8 cellular contexts compared by ENCODE assay signal in genomic region chr12:68331500-68331868, GRCh38. TPM values are rescaled to one million over a fixed set of nuclear protein-coding genes. Genes with fewer than 3 reads are reported as not detected.
DNase-seq lines count a peak whose midpoint lies in the region; ATAC-seq and TF ChIP-seq lines count a peak whose summit lies in the region.

No MANE protein-coding gene starts in this region.

- WGBS in right lobe of liver (ENCODE audit: insufficient coverage, low coverage, low lambda C conversion rate, missing lambda C conversion rate), result 22% methylated on average over 9 of the region's 9 CpGs
- WGBS in transverse colon (ENCODE audit: low coverage in 1 of 2), 2 donors, result 19 to 25% methylated on average over 5 to 9 of the region's 9 CpGs

- ATAC-seq in right lobe of liver, result no peak

- H3K4me3 ChIP-seq in right lobe of liver (peak overlapping the region; percentile 86 to 88 (median 88)), transverse colon (peak overlapping the region; percentile 60 to 95 (median 70))

- in situ Hi-C loops in transverse colon (cut with MboI; ENCODE audit: low pct_ligation_motif_present in 1 of 4, low pct_unique_long_range_greater_than_20kb in 1 of 4, low sequenced_read_pairs in 3 of 4), result loop anchor here in 1 of 4 donors (25.0 kb wide), 1 partner anchor 356 kb away; the partner anchor contains the start of gene NUP107

- peak; percentile 31 for DNase-seq in activated naive CD4-positive, alpha-beta T cell treated with anti-CD3 and anti-CD28 coated beads, Interleukin-2, amount 10 ng/mL, durations not matched to agents 7 days and 5 days
- no peak for DNase-seq in activated naive CD4-positive, alpha-beta T cell treated with anti-CD3 and anti-CD28 coated beads, Interleukin-2, amount 50 U/mL, for 16 hours
- peak; percentile 10 for DNase-seq in activated naive CD8-positive, alpha-beta T cell treated with anti-CD3 and anti-CD28 coated beads for 36 hours
- DNase-seq in right lobe of liver (no peak), transverse colon (no peak), germinal center (ENCODE audit: low spot score) (no peak), COLO829 (ENCODE audit: low spot score) (no peak), GM10248 (ENCODE audit: extremely low spot score) (no peak)

- TF ChIP-seq POLR2A in right lobe of liver (IDR thresholded peaks at IDR 0.05) (no peak), transverse colon (IDR thresholded peaks at IDR 0.05) (no peak)

- intact Hi-C loops in right lobe of liver (cut with DNase I), result no loop called here
- intact Hi-C loops in transverse colon (cut with DNase I; ENCODE audit: low total_unique reads), result no loop called here

- H3K9me3 Mint-ChIP-seq in activated naive CD4-positive, alpha-beta T cell treated with anti-CD3 and anti-CD28 coated beads, Interleukin-2, amount 10 ng/mL, durations not matched to agents 7 days and 5 days, result no peaks in the 10 kb centered on the region
- no peaks in the 10 kb centered on the region for H3K9me3 Mint-ChIP-seq in activated naive CD8-positive, alpha-beta T cell treated with anti-CD3 and anti-CD28 coated beads for 36 hours

- H3K27me3 ChIP-seq in right lobe of liver (no peaks in the 10 kb centered on the region), transverse colon (no peaks in the 10 kb centered on the region)

- H3K27me3 Mint-ChIP-seq in activated naive CD4-positive, alpha-beta T cell treated with anti-CD3 and anti-CD28 coated beads, Interleukin-2, amount 10 ng/mL, durations not matched to agents 7 days and 5 days, result peaks cover 6% of the 10 kb centered on the region
- no peaks in the 10 kb centered on the region for H3K27me3 Mint-ChIP-seq in activated naive CD8-positive, alpha-beta T cell treated with anti-CD3 and anti-CD28 coated beads for 36 hours

- H3K27ac ChIP-seq in right lobe of liver (no peak overlapping the region), transverse colon (peak overlapping the region; percentile 79 to 89 (median 80))

- peak overlapping the region; percentile 82 for H3K27ac Mint-ChIP-seq in activated naive CD4-positive, alpha-beta T cell treated with anti-CD3 and anti-CD28 coated beads, Interleukin-2, amount 10 ng/mL, durations not matched to agents 7 days and 5 days
- H3K27ac Mint-ChIP-seq in activated naive CD8-positive, alpha-beta T cell treated with anti-CD3 and anti-CD28 coated beads for 36 hours, result peak overlapping the region; percentile 73

- H3K9me3 ChIP-seq in right lobe of liver, result no peaks in the 10 kb centered on the region
- H3K9me3 ChIP-seq in transverse colon, result no peaks in the 10 kb centered on the region

- H3K36me3 ChIP-seq in right lobe of liver, result no peaks in the 10 kb centered on the region
- H3K36me3 ChIP-seq in transverse colon, result peaks cover 0 to 2% (median 0%) of the 10 kb centered on the region in 4 donors

- peak overlapping the region; percentile 82 for H3K4me3 Mint-ChIP-seq in activated naive CD4-positive, alpha-beta T cell treated with anti-CD3 and anti-CD28 coated beads, Interleukin-2, amount 10 ng/mL, durations not matched to agents 7 days and 5 days
- peak overlapping the region; percentile 89 for H3K4me3 Mint-ChIP-seq in activated naive CD8-positive, alpha-beta T cell treated with anti-CD3 and anti-CD28 coated beads for 36 hours

- CTCF ChIA-PET in activated naive CD4-positive, alpha-beta T cell treated with anti-CD3 and anti-CD28 coated beads, Interleukin-2, amount 10 ng/mL, durations not matched to agents 7 days and 5 days (lab: Charles Lee), result interaction anchor here (0.8 to 1.6 kb wide), 7 partner anchors 8 to 291 kb away, joined by 3 to 5 read pairs (median 3); no protein-coding TSS in a partner anchor
- CTCF ChIA-PET in GM10248 (lab: Yijun Ruan, JAX), result interaction anchor here (0.6 to 1.9 kb wide), 6 partner anchors 8 to 352 kb away, joined by 3 to 9 read pairs (median 4); no protein-coding TSS in a partner anchor

- H3K4me1 ChIP-seq in right lobe of liver, result peaks cover 0 to 7% (median 0%) of the 10 kb centered on the region in 4 donors
- H3K4me1 ChIP-seq in transverse colon, result peaks cover 5 to 23% (median 10%) of the 10 kb centered on the region in 4 donors

- H3K36me3 Mint-ChIP-seq in activated naive CD4-positive, alpha-beta T cell treated with anti-CD3 and anti-CD28 coated beads, Interleukin-2, amount 10 ng/mL, durations not matched to agents 7 days and 5 days, result peaks cover 12% of the 10 kb centered on the region
- H3K36me3 Mint-ChIP-seq in activated naive CD8-positive, alpha-beta T cell treated with anti-CD3 and anti-CD28 coated beads for 36 hours, result peaks cover 2% of the 10 kb centered on the region

- POLR2A ChIA-PET in GM10248 (lab: Yijun Ruan, JAX), result no interaction called here

- peaks cover 46% of the 10 kb centered on the region for H3K4me1 Mint-ChIP-seq in activated naive CD4-positive, alpha-beta T cell treated with anti-CD3 and anti-CD28 coated beads, Interleukin-2, amount 10 ng/mL, durations not matched to agents 7 days and 5 days
- peaks cover 40% of the 10 kb centered on the region for H3K4me1 Mint-ChIP-seq in activated naive CD8-positive, alpha-beta T cell treated with anti-CD3 and anti-CD28 coated beads for 36 hours

- TF ChIP-seq CTCF in right lobe of liver (IDR thresholded peaks at IDR 0.05) (no peak), transverse colon (IDR thresholded peaks at IDR 0.05) (no peak), GM10248 (IDR thresholded peaks at IDR 0.05; ENCODE audit: control extremely low read depth, extremely low read depth, low read depth, missing control alignments) (no peak)

- no peak for TF ChIP-seq EP300 in transverse colon (IDR thresholded peaks at IDR 0.05; ENCODE audit: low read depth)

RNA-seq across cellular contexts. Expression of gene MDM1, which starts 0.7 kb away (rescaled TPM):
- 10 to 100 TPM; 20.0 to 22.2 TPM for total RNA-seq in activated naive CD8-positive, alpha-beta T cell treated with anti-CD3 and anti-CD28 coated beads for 36 hours
- total RNA-seq in right lobe of liver (1 to 10 TPM; 2.9 to 6.6 (median 4.1) TPM), transverse colon (10 to 100 TPM in 3 of 4 donors, 1 to 10 TPM in 1; 8.2 to 23.5 (median 13.4) TPM)

Comparison
In these comparisons a context has a peak if more than half of its experiments do, and no peak if none do; other contexts are left out.
1. DNase-seq: peak in activated naive CD4-positive, alpha-beta T cell treated with anti-CD3 and anti-CD28 coated beads, Interleukin-2, amount 10 ng/mL, durations not matched to agents 7 days and 5 days (single experiment) and activated naive CD8-positive, alpha-beta T cell treated with anti-CD3 and anti-CD28 coated beads for 36 hours (single experiment); none in activated naive CD4-positive, alpha-beta T cell treated with anti-CD3 and anti-CD28 coated beads, Interleukin-2, amount 50 U/mL, for 16 hours (single experiment), right lobe of liver (0 of 3), transverse colon (single experiment), germinal center (single experiment), COLO829 (single experiment) and GM10248 (single experiment).
2. H3K27ac ChIP-seq: peak in transverse colon (4 of 4); none in right lobe of liver (0 of 3).